9 cellular contexts compared by ENCODE assay signal in genomic region chr10:31591569-31591968, GRCh38.
"Had no signal": no experiment of that assay in that cellular context is flagged by ENCODE, and none has a peak within 500 bp of the region (broad histone marks: within the 10 kb centered on the region; RNA-seq: fewer than 3 reads in every experiment).

No MANE protein-coding gene starts in this region.

- H3K27ac ChIP-seq: GM23248 had no signal

- H3K9ac ChIP-seq: GM23248 had no signal

- ATAC-seq: HCT116, K562 had no signal

- H3K9me3 ChIP-seq: HAP-1 had no signal

- H2AFZ ChIP-seq: GM23248 had no signal

- H3K4me3 ChIP-seq: GM23248, HAP-1, K562 had no signal

- H3K36me3 ChIP-seq: HAP-1 had no signal

- DNase-seq: GM23248, GOT3, H7, IMR-90, KG1 had no signal

- H3K4me1 ChIP-seq: HAP-1 had no signal

- FAIRE-seq: HTR-8/SVneo, K562 had no signal
